In genomic region chr1:244796719-244797406, GRCh38 we compare ENCODE assay signal across 9 cellular contexts. TPM values are rescaled to one million over a fixed set of nuclear protein-coding genes. Genes with fewer than 3 reads are reported as not detected.
A peak's percentile ranks its signal among the peaks of the same experiment; 100 is the strongest.
DNase-seq lines count a peak whose midpoint lies in the region; ATAC-seq and TF ChIP-seq lines count a peak whose summit lies in the region.
"Had no signal": no experiment of that assay in that cellular context is flagged by ENCODE, and none has a peak within 500 bp of the region (broad histone marks: within the 10 kb centered on the region; RNA-seq: fewer than 3 reads in every experiment).

No MANE protein-coding gene starts in this region.

- TF ChIP-seq CTCF in KMS-11 (conservative IDR thresholded peaks at IDR 0.05; ENCODE audit: low read depth, low read length) (peak; percentile 98), glutamatergic neuron (IDR thresholded peaks at IDR 0.05; ENCODE audit: partially characterized antibody, unreplicated experiment) (peak; percentile 92), psoas muscle (IDR thresholded peaks at IDR 0.05) (peak; percentile 94)

- H3K4me3 Mint-ChIP-seq in glutamatergic neuron (ENCODE audit: unreplicated experiment) = no peak overlapping the region

- no peak overlapping the region for H3K9ac ChIP-seq in KMS-11

- H3K4me2 ChIP-seq in KMS-11 = no peak overlapping the region

- ATAC-seq in psoas muscle = peak; percentile 63 to 81 (median 69)
- no peak for ATAC-seq in GM21423 (IDR thresholded peaks at IDR 0.05; ENCODE audit: unreplicated experiment)
- no peak for ATAC-seq in HG03342 (IDR thresholded peaks at IDR 0.05; ENCODE audit: unreplicated experiment)

- no peaks in the 10 kb centered on the region for H3K27me3 ChIP-seq in KMS-11 (ENCODE audit: insufficient read depth, low read depth)
- no peaks in the 10 kb centered on the region for H3K27me3 ChIP-seq in psoas muscle (ENCODE audit: insufficient read depth in 3 of 3, low read length in 2 of 3)

- no peak overlapping the region for H3K27ac Mint-ChIP-seq in glutamatergic neuron (ENCODE audit: unreplicated experiment)
- H3K27ac Mint-ChIP-seq: activated naive CD4-positive, alpha-beta T cell treated with anti-CD3 and anti-CD28 coated beads, Interleukin-2, amount 50 U/mL, for 72 hours had no signal

- H3K36me3 Mint-ChIP-seq in glutamatergic neuron (ENCODE audit: unreplicated experiment) = no peaks in the 10 kb centered on the region
- H3K36me3 Mint-ChIP-seq: activated naive CD4-positive, alpha-beta T cell treated with anti-CD3 and anti-CD28 coated beads, Interleukin-2, amount 50 U/mL, for 72 hours had no signal

- H3K4me3 ChIP-seq in KMS-11 (IDR thresholded peaks at IDR 0.05; ENCODE audit: insufficient read depth, low read depth, low read length) (no peak overlapping the region), psoas muscle (no peak overlapping the region)

- H3K36me3 ChIP-seq in KMS-11 (ENCODE audit: insufficient read depth) (no peaks in the 10 kb centered on the region), psoas muscle (ENCODE audit: insufficient read depth in 1 of 2, low read depth in 1 of 2) (no peaks in the 10 kb centered on the region)

- no peaks in the 10 kb centered on the region for H3K9me3 ChIP-seq in psoas muscle

- intact Hi-C loops in psoas muscle (cut with DNase I) = loop anchor here (1.0 to 5.0 kb wide), 3 partner anchors 193 to 245 kb away; no protein-coding TSS in a partner anchor

- H4K20me1 ChIP-seq in KMS-11 (ENCODE audit: insufficient read depth) = no peaks in the 10 kb centered on the region

- H3K27me3 Mint-ChIP-seq in glutamatergic neuron (ENCODE audit: unreplicated experiment) = peaks cover 1% of the 10 kb centered on the region

- H2AFZ ChIP-seq in KMS-11 (ENCODE audit: low read depth) = 0 out of 2 replicates have a peak overlapping the region, but pooled peaks have one; percentile 24

- in situ Hi-C loops in SK-MEL-5 (cut with HindIII; ENCODE audit: low pct_unique_long_range_greater_than_20kb, low sequenced_read_pairs) = no loop called here

- no peaks in the 10 kb centered on the region for H3K9me3 Mint-ChIP-seq in glutamatergic neuron (ENCODE audit: unreplicated experiment)
- H3K9me3 Mint-ChIP-seq: activated naive CD4-positive, alpha-beta T cell treated with anti-CD3 and anti-CD28 coated beads, Interleukin-2, amount 50 U/mL, for 72 hours had no signal

- DNase-seq in DMS153 treated with DMSO at 0.1 percent for 48 hours (lab: John Stamatoyannopoulos, UW; ENCODE audit: unreplicated experiment) (peak; percentile 50), SK-MEL-5 (ENCODE audit: low read depth, low spot score) (peak; percentile 73), glutamatergic neuron (peak; percentile 60), psoas muscle (no peak)
- DNase-seq in activated naive CD4-positive, alpha-beta T cell treated with anti-CD3 and anti-CD28 coated beads, Interleukin-2, amount 50 U/mL, for 16 hours = peak; percentile 44

- no peaks in the 10 kb centered on the region for H3K4me1 Mint-ChIP-seq in glutamatergic neuron (ENCODE audit: low read depth, unreplicated experiment)

- H3K27ac ChIP-seq in KMS-11 (no peak overlapping the region), psoas muscle (no peak overlapping the region)

- H3K4me1 ChIP-seq in KMS-11 (ENCODE audit: low read depth, poor library complexity, severe bottlenecking) (no peaks in the 10 kb centered on the region), psoas muscle (no peaks in the 10 kb centered on the region)

- H3K79me2 ChIP-seq in KMS-11 (ENCODE audit: insufficient read depth, low read depth) = no peaks in the 10 kb centered on the region

- WGBS in psoas muscle, 3 donors = 42 to 46% (median 44%) methylated on average over 10 of the region's 10 CpGs

RNA-seq across cellular contexts. Expression of gene COX20, which starts 38.6 kb away (rescaled TPM):
- 35.0 and 37.9 TPM in 2 replicates for total RNA-seq in SK-MEL-5 (2014; rRNA removed; shearing (Covaris generic))
- 28.4 and 52.7 TPM in 2 replicates for polyA plus RNA-seq in SK-MEL-5 (2015; cell fraction: cytosol; rRNA removed)
- polyA plus RNA-seq in SK-MEL-5 (2015; cell fraction: nucleus; rRNA removed) = 22.6 and 27.1 TPM in 2 replicates
- total RNA-seq in glutamatergic neuron (ENCODE audit: unreplicated experiment) = 35.3 TPM
- 10 to 100 TPM; 22.6 to 35.8 (median 33.4) TPM for total RNA-seq in psoas muscle
- polyA plus RNA-seq in psoas muscle = 10 to 100 TPM; 53.3 to 76.8 (median 53.5) TPM

Comparison
In these comparisons a context has a peak if more than half of its experiments do, and no peak if none do; other contexts are left out.
1. DNase-seq: peak in DMS153 treated with DMSO at 0.1 percent for 48 hours (single experiment), SK-MEL-5 (single experiment), activated naive CD4-positive, alpha-beta T cell treated with anti-CD3 and anti-CD28 coated beads, Interleukin-2, amount 50 U/mL, for 16 hours (single experiment) and glutamatergic neuron (single experiment); none in psoas muscle (0 of 2).
2. ATAC-seq: peak in psoas muscle (4 of 4); none in GM21423 (single experiment) and HG03342 (single experiment).
3. Peak in every context shown above with its lines, with median percentiles within 50 percentile points of each other: CTCF ChIP-seq.